ENCODE assay signal across 1 cellular context in the genomic region with DNA sequence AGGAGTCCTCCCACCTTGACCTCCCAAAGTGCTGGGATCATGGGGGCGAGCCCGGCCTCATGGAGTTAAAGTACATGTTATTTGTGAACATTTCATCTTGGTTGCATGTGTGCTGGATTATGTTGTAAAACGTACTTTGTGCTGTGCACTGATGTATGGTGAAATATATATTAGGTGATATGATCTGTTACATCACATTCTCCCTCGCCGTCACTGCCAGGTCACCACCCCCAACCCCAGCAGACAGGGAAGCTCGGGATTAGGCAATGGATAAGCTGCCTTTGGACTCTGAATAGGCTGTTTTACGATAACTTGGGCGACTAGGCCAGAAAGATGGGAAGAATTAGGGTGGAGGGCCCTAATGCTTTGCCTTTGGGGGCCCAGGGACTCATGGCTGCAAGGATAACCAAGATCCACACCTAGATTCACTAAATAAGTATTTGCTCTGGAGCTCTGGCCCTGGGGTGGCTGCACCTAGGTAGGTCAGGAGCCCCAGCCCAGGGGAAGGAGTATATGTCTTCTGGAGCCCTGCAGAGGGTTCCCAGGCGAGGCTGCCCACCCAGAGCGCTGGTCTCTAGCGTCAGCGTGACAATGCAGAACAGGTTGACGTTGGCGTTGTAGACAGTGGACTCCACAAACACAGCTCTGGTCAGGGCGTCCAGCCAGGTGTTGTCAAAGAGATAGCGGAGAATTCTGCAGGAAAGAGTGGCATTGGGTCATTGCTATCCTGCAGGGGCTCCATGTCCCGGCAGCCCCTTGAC.
A peak's percentile ranks its signal among the peaks of the same experiment; 100 is the strongest.
TF ChIP-seq lines count a peak whose summit lies in the region.

No MANE protein-coding gene starts in this region.

TF ChIP-seq in HepG2, 621 proteins besides CTCF, POLR2A, EP300 and RAD21 (continues in another document):
- 0 out of 2 replicates have a peak, but pooled peaks have one; percentile 27 for TF ChIP-seq KDM1A (CRISPR knock-in tag; IDR thresholded peaks at IDR 0.05)
- no peak for TF ChIP-seq NFE2L1 (CRISPR knock-in tag; IDR thresholded peaks at IDR 0.05; ENCODE audit: borderline replicate concordance)
- peak; percentile 85 for TF ChIP-seq CREB1 (IDR thresholded peaks at IDR 0.05)
- peak; percentile 92 for TF ChIP-seq CREB1 (CRISPR knock-in tag; IDR thresholded peaks at IDR 0.05)
- 0 out of 2 replicates have a peak, but pooled peaks have one; percentile 17 for TF ChIP-seq RCOR2 (CRISPR knock-in tag; IDR thresholded peaks at IDR 0.05)
- TF ChIP-seq, protein P1, sequence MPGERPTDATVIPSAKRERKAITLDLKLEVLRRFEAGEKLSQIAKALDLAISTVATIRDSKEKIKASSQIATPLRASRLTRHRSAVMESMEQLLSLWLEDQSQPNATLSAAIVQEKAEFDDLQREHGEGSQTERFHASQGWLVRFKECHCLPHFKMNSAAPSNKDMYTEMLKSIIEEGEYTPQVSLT (CRISPR knock-in tag; IDR thresholded peaks at IDR 0.05; ENCODE audit: borderline replicate concordance, low read depth), result no peak
- 0 out of 2 replicates have a peak, but pooled peaks have one; percentile 56 for TF ChIP-seq ZNF354B (CRISPR knock-in tag; IDR thresholded peaks at IDR 0.05)
- TF ChIP-seq ZFY (CRISPR knock-in tag; IDR thresholded peaks at IDR 0.05), result peak; percentile 46; the same call in 1 of the 2 replicates
- peak; percentile 29; the same call in 1 of the 2 replicates for TF ChIP-seq SMC3 (IDR thresholded peaks at IDR 0.05; ENCODE audit: low read length)
- no peak for TF ChIP-seq AGO1 (IDR thresholded peaks at IDR 0.05; ENCODE audit: low read depth, low read length, poor library complexity, severe bottlenecking)
- no peak for TF ChIP-seq NPAS2 (CRISPR knock-in tag; IDR thresholded peaks at IDR 0.05; ENCODE audit: borderline replicate concordance)
- 0 out of 2 replicates have a peak, but pooled peaks have one; percentile 50 for TF ChIP-seq ZNF746 (CRISPR knock-in tag; IDR thresholded peaks at IDR 0.05)
- no peak for TF ChIP-seq ZNF274 (CRISPR knock-in tag; IDR thresholded peaks at IDR 0.05)
- peak; percentile 91 for TF ChIP-seq SKI (IDR thresholded peaks at IDR 0.05; ENCODE audit: partially characterized antibody)
- TF ChIP-seq ZNF234 (CRISPR knock-in tag; conservative IDR thresholded peaks at IDR 0.05), result no peak
- no peak for TF ChIP-seq ZNF589 (CRISPR knock-in tag; conservative IDR thresholded peaks at IDR 0.05)
- TF ChIP-seq PPARG (CRISPR knock-in tag; conservative IDR thresholded peaks at IDR 0.05), result no peak
- TF ChIP-seq LCORL (IDR thresholded peaks at IDR 0.05), result no peak
- TF ChIP-seq LCORL (CRISPR knock-in tag; IDR thresholded peaks at IDR 0.05), result peak; percentile 53; the same call in 1 of the 2 replicates
- TF ChIP-seq TGIF2 (CRISPR knock-in tag; IDR thresholded peaks at IDR 0.05), result no peak
- no peak for TF ChIP-seq KLF15 (CRISPR knock-in tag; IDR thresholded peaks at IDR 0.05; ENCODE audit: borderline replicate concordance)
- TF ChIP-seq ZNF724P (CRISPR knock-in tag; IDR thresholded peaks at IDR 0.05; ENCODE audit: borderline replicate concordance), result no peak
- TF ChIP-seq IRF2 (CRISPR knock-in tag; IDR thresholded peaks at IDR 0.05), result no peak
- TF ChIP-seq, protein P2, sequence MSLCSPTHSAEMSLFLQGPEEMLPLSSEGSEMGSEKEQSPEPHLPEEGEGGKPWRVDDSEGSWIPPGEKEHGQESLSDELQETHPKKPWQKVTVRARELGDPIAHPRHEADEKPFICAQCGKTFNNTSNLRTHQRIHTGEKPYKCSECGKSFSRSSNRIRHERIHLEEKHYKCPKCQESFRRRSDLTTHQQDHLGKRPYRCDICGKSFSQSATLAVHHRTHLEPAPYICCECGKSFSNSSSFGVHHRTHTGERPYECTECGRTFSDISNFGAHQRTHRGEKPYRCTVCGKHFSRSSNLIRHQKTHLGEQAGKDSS (CRISPR knock-in tag; IDR thresholded peaks at IDR 0.05; ENCODE audit: borderline replicate concordance, low read depth), result no peak
- TF ChIP-seq ZNF138 (CRISPR knock-in tag; IDR thresholded peaks at IDR 0.05; ENCODE audit: low read depth), result no peak
- no peak for TF ChIP-seq TOE1 (CRISPR knock-in tag; IDR thresholded peaks at IDR 0.05)
- no peak for TF ChIP-seq ZNF761 (CRISPR knock-in tag; conservative IDR thresholded peaks at IDR 0.05)
- no peak for TF ChIP-seq RARG (CRISPR knock-in tag; IDR thresholded peaks at IDR 0.05; ENCODE audit: low read depth)
- TF ChIP-seq, protein P3, sequence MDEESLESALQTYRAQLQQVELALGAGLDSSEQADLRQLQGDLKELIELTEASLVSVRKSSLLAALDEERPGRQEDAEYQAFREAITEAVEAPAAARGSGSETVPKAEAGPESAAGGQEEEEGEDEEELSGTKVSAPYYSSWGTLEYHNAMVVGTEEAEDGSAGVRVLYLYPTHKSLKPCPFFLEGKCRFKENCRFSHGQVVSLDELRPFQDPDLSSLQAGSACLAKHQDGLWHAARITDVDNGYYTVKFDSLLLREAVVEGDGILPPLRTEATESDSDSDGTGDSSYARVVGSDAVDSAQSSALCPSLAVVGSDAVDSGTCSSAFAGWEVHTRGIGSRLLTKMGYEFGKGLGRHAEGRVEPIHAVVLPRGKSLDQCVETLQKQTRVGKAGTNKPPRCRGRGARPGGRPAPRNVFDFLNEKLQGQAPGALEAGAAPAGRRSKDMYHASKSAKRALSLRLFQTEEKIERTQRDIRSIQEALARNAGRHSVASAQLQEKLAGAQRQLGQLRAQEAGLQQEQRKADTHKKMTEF (CRISPR knock-in tag; IDR thresholded peaks at IDR 0.05), result no peak
- TF ChIP-seq, protein P4, sequence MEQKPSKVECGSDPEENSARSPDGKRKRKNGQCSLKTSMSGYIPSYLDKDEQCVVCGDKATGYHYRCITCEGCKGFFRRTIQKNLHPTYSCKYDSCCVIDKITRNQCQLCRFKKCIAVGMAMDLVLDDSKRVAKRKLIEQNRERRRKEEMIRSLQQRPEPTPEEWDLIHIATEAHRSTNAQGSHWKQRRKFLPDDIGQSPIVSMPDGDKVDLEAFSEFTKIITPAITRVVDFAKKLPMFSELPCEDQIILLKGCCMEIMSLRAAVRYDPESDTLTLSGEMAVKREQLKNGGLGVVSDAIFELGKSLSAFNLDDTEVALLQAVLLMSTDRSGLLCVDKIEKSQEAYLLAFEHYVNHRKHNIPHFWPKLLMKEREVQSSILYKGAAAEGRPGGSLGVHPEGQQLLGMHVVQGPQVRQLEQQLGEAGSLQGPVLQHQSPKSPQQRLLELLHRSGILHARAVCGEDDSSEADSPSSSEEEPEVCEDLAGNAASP (CRISPR knock-in tag; IDR thresholded peaks at IDR 0.05; ENCODE audit: borderline replicate concordance), result 0 out of 2 replicates have a peak, but pooled peaks have one; percentile 14
- no peak for TF ChIP-seq MEIS2 (CRISPR knock-in tag; IDR thresholded peaks at IDR 0.05)
- TF ChIP-seq RARA (CRISPR knock-in tag; IDR thresholded peaks at IDR 0.05), result peak; percentile 74
- no peak for TF ChIP-seq ZNF296 (CRISPR knock-in tag; conservative IDR thresholded peaks at IDR 0.05)
- TF ChIP-seq, protein P5, sequence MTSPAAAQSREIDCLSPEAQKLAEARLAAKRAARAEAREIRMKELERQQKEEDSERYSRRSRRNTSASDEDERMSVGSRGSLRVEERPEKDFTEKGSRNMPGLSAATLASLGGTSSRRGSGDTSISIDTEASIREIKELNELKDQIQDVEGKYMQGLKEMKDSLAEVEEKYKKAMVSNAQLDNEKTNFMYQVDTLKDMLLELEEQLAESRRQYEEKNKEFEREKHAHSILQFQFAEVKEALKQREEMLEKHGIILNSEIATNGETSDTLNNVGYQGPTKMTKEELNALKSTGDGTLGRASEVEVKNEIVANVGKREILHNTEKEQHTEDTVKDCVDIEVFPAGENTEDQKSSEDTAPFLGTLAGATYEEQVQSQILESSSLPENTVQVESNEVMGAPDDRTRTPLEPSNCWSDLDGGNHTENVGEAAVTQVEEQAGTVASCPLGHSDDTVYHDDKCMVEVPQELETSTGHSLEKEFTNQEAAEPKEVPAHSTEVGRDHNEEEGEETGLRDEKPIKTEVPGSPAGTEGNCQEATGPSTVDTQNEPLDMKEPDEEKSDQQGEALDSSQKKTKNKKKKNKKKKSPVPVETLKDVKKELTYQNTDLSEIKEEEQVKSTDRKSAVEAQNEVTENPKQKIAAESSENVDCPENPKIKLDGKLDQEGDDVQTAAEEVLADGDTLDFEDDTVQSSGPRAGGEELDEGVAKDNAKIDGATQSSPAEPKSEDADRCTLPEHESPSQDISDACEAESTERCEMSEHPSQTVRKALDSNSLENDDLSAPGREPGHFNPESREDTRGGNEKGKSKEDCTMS (CRISPR knock-in tag; conservative IDR thresholded peaks at IDR 0.05), result no peak
- TF ChIP-seq ZNF83 (CRISPR knock-in tag; IDR thresholded peaks at IDR 0.05; ENCODE audit: borderline replicate concordance), result no peak
- TF ChIP-seq ZNF136 (CRISPR knock-in tag; IDR thresholded peaks at IDR 0.05; ENCODE audit: low read depth), result no peak
- no peak for TF ChIP-seq EEA1 (CRISPR knock-in tag; IDR thresholded peaks at IDR 0.05; ENCODE audit: borderline replicate concordance)
- TF ChIP-seq SPEN (CRISPR knock-in tag; IDR thresholded peaks at IDR 0.05; ENCODE audit: low read depth), result no peak
- TF ChIP-seq ZSCAN12 (CRISPR knock-in tag; IDR thresholded peaks at IDR 0.05), result no peak
- TF ChIP-seq KDM6A (CRISPR knock-in tag; IDR thresholded peaks at IDR 0.05; ENCODE audit: low read depth), result peak; percentile 49; the same call in 1 of the 2 replicates
- no peak for TF ChIP-seq HES4 (CRISPR knock-in tag; IDR thresholded peaks at IDR 0.05; ENCODE audit: borderline replicate concordance)
- no peak for TF ChIP-seq HDAC6 (IDR thresholded peaks at IDR 0.05; ENCODE audit: low read depth, low read length)
- TF ChIP-seq CREM (IDR thresholded peaks at IDR 0.05), result peak; percentile 64
- TF ChIP-seq CREM (CRISPR knock-in tag; IDR thresholded peaks at IDR 0.05), result no peak
- no peak for TF ChIP-seq ZNF317 (CRISPR knock-in tag; IDR thresholded peaks at IDR 0.05)
- no peak for TF ChIP-seq ZBTB42 (CRISPR knock-in tag; IDR thresholded peaks at IDR 0.05)
- TF ChIP-seq, protein P6, sequence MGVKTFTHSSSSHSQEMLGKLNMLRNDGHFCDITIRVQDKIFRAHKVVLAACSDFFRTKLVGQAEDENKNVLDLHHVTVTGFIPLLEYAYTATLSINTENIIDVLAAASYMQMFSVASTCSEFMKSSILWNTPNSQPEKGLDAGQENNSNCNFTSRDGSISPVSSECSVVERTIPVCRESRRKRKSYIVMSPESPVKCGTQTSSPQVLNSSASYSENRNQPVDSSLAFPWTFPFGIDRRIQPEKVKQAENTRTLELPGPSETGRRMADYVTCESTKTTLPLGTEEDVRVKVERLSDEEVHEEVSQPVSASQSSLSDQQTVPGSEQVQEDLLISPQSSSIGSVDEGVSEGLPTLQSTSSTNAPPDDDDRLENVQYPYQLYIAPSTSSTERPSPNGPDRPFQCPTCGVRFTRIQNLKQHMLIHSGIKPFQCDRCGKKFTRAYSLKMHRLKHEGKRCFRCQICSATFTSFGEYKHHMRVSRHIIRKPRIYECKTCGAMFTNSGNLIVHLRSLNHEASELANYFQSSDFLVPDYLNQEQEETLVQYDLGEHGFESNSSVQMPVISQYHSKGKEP (CRISPR knock-in tag; IDR thresholded peaks at IDR 0.05), result no peak
- no peak for TF ChIP-seq ZNF180 (CRISPR knock-in tag; IDR thresholded peaks at IDR 0.05; ENCODE audit: borderline replicate concordance, low read depth)
- no peak for TF ChIP-seq HHEX (CRISPR knock-in tag; IDR thresholded peaks at IDR 0.05)
- TF ChIP-seq, protein P7, sequence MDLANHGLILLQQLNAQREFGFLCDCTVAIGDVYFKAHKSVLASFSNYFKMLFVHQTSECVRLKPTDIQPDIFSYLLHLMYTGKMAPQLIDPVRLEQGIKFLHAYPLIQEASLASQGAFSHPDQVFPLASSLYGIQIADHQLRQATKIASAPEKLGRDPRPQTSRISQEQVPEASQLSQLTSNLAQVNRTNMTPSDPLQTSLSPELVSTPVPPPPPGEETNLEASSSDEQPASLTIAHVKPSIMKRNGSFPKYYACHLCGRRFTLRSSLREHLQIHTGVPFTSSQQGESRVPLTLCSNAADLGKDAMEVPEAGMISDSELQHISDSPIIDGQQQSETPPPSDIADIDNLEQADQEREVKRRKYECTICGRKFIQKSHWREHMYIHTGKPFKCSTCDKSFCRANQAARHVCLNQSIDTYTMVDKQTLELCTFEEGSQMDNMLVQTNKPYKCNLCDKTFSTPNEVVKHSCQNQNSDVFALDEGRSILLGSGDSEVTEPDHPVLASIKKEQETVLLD (CRISPR knock-in tag; IDR thresholded peaks at IDR 0.05; ENCODE audit: low read depth), result no peak
- no peak for TF ChIP-seq ZNF335 (CRISPR knock-in tag; IDR thresholded peaks at IDR 0.05)
- TF ChIP-seq, protein P8, sequence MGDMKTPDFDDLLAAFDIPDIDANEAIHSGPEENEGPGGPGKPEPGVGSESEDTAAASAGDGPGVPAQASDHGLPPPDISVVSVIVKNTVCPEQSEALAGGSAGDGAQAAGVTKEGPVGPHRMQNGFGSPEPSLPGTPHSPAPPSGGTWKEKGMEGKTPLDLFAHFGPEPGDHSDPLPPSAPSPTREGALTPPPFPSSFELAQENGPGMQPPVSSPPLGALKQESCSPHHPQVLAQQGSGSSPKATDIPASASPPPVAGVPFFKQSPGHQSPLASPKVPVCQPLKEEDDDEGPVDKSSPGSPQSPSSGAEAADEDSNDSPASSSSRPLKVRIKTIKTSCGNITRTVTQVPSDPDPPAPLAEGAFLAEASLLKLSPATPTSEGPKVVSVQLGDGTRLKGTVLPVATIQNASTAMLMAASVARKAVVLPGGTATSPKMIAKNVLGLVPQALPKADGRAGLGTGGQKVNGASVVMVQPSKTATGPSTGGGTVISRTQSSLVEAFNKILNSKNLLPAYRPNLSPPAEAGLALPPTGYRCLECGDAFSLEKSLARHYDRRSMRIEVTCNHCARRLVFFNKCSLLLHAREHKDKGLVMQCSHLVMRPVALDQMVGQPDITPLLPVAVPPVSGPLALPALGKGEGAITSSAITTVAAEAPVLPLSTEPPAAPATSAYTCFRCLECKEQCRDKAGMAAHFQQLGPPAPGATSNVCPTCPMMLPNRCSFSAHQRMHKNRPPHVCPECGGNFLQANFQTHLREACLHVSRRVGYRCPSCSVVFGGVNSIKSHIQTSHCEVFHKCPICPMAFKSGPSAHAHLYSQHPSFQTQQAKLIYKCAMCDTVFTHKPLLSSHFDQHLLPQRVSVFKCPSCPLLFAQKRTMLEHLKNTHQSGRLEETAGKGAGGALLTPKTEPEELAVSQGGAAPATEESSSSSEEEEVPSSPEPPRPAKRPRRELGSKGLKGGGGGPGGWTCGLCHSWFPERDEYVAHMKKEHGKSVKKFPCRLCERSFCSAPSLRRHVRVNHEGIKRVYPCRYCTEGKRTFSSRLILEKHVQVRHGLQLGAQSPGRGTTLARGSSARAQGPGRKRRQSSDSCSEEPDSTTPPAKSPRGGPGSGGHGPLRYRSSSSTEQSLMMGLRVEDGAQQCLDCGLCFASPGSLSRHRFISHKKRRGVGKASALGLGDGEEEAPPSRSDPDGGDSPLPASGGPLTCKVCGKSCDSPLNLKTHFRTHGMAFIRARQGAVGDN (CRISPR knock-in tag; IDR thresholded peaks at IDR 0.05), result no peak
